19 cellular contexts compared by ENCODE assay signal in genomic region chr3:45610129-45610528, GRCh38. TPM values are rescaled to one million over a fixed set of nuclear protein-coding genes. Genes with fewer than 3 reads are reported as not detected.
DNase-seq lines count a peak whose midpoint lies in the region; ATAC-seq and TF ChIP-seq lines count a peak whose summit lies in the region.
"Had no signal": no experiment of that assay in that cellular context is flagged by ENCODE, and none has a peak within 500 bp of the region (broad histone marks: within the 10 kb centered on the region; RNA-seq: fewer than 3 reads in every experiment).

No MANE protein-coding gene starts in this region.

- ATAC-seq in right cardiac atrium (peak; percentile 60 to 66), GM21529 (IDR thresholded peaks at IDR 0.05; ENCODE audit: unreplicated experiment) (no peak)
- ATAC-seq in stimulated activated effector memory CD8-positive, alpha-beta T cell treated with anti-CD3 and anti-CD28 coated beads, Interleukin-12 subunit alpha, Interleukin-12 subunit beta, amount 100 ng/mL, for 72 hours: no peak
- ATAC-seq: lower lobe of right lung, right lobe of liver had no signal

- H3K27ac ChIP-seq in right cardiac atrium (ENCODE audit: low read length): no peak overlapping the region
- H3K27ac ChIP-seq: lower lobe of right lung, ovary, right lobe of liver had no signal

- H3K4me1 ChIP-seq in right cardiac atrium (ENCODE audit: control insufficient read depth, insufficient read depth, low read length): peaks cover 31% of the 10 kb centered on the region

- H3K4me3 ChIP-seq in astrocyte of the spinal cord (ENCODE audit: low read depth, low read length) (no peak overlapping the region), right cardiac atrium (ENCODE audit: low read length) (no peak overlapping the region)
- H3K4me3 ChIP-seq: lower lobe of right lung, ovary, right lobe of liver had no signal

- H3K9me3 Mint-ChIP-seq in HFFc6: no peaks in the 10 kb centered on the region
- no peaks in the 10 kb centered on the region for H3K9me3 Mint-ChIP-seq in stimulated activated effector memory CD8-positive, alpha-beta T cell treated with anti-CD3 and anti-CD28 coated beads, Interleukin-12 subunit alpha, Interleukin-12 subunit beta, amount 100 ng/mL, for 72 hours
- H3K9me3 Mint-ChIP-seq: activated naive CD4-positive, alpha-beta T cell treated with anti-CD3 and anti-CD28 coated beads, Interleukin-2, amount 10 ng/mL, durations not matched to agents 7 days and 5 days; activated T-cell treated with anti-CD3 and anti-CD28 coated beads, Interleukin-2, amount 50 U/mL, for 24 hours had no signal

- 0 out of 2 replicates have a peak overlapping the region, but pooled peaks have one; percentile 10 for H3K27ac Mint-ChIP-seq in HFFc6
- H3K27ac Mint-ChIP-seq in stimulated activated effector memory CD8-positive, alpha-beta T cell treated with anti-CD3 and anti-CD28 coated beads, Interleukin-12 subunit alpha, Interleukin-12 subunit beta, amount 100 ng/mL, for 72 hours: peak overlapping the region; percentile 86
- H3K27ac Mint-ChIP-seq: activated naive CD4-positive, alpha-beta T cell treated with anti-CD3 and anti-CD28 coated beads, Interleukin-2, amount 10 ng/mL, durations not matched to agents 7 days and 5 days; activated T-cell treated with anti-CD3 and anti-CD28 coated beads, Interleukin-2, amount 50 U/mL, for 24 hours had no signal

- peaks cover 74% of the 10 kb centered on the region for H3K4me1 Mint-ChIP-seq in HFFc6 (ENCODE audit: low read depth)
- peaks cover 62% of the 10 kb centered on the region for H3K4me1 Mint-ChIP-seq in stimulated activated effector memory CD8-positive, alpha-beta T cell treated with anti-CD3 and anti-CD28 coated beads, Interleukin-12 subunit alpha, Interleukin-12 subunit beta, amount 100 ng/mL, for 72 hours

- 67% methylated on average over 5 of the region's 5 CpGs for WGBS in right cardiac atrium

- no peaks in the 10 kb centered on the region for H3K9me3 ChIP-seq in right cardiac atrium (ENCODE audit: control insufficient read depth, low read length)
- H3K9me3 ChIP-seq: lower lobe of right lung, ovary, right lobe of liver had no signal

- peaks cover 6% of the 10 kb centered on the region; the same call in 1 of the 2 replicates for H3K36me3 Mint-ChIP-seq in HFFc6 (ENCODE audit: low read depth)
- H3K36me3 Mint-ChIP-seq in stimulated activated effector memory CD8-positive, alpha-beta T cell treated with anti-CD3 and anti-CD28 coated beads, Interleukin-12 subunit alpha, Interleukin-12 subunit beta, amount 100 ng/mL, for 72 hours: peaks cover 30% of the 10 kb centered on the region

- no peaks in the 10 kb centered on the region for H3K27me3 ChIP-seq in right cardiac atrium (ENCODE audit: control insufficient read depth, insufficient read depth)
- H3K27me3 ChIP-seq: ovary, right lobe of liver had no signal

- no peak overlapping the region for H3K4me3 Mint-ChIP-seq in HFFc6
- no peak overlapping the region for H3K4me3 Mint-ChIP-seq in stimulated activated effector memory CD8-positive, alpha-beta T cell treated with anti-CD3 and anti-CD28 coated beads, Interleukin-12 subunit alpha, Interleukin-12 subunit beta, amount 100 ng/mL, for 72 hours
- H3K4me3 Mint-ChIP-seq: activated naive CD4-positive, alpha-beta T cell treated with anti-CD3 and anti-CD28 coated beads, Interleukin-2, amount 10 ng/mL, durations not matched to agents 7 days and 5 days; activated T-cell treated with anti-CD3 and anti-CD28 coated beads, Interleukin-2, amount 50 U/mL, for 24 hours had no signal

- intact Hi-C loops in right cardiac atrium (cut with DNase I): no loop called here

- H3K27me3 Mint-ChIP-seq in HFFc6 (ENCODE audit: insufficient read depth): no peaks in the 10 kb centered on the region; the same call in 1 of the 2 replicates
- H3K27me3 Mint-ChIP-seq: activated naive CD4-positive, alpha-beta T cell treated with anti-CD3 and anti-CD28 coated beads, Interleukin-2, amount 10 ng/mL, durations not matched to agents 7 days and 5 days; activated T-cell treated with anti-CD3 and anti-CD28 coated beads, Interleukin-2, amount 50 U/mL, for 24 hours had no signal

- DNase-seq in HFFc6: no peak
- DNase-seq in astrocyte of the spinal cord (ENCODE audit: low read depth, low spot score): peak; percentile 35
- DNase-seq in right cardiac atrium: no peak
- no peak for DNase-seq in stimulated activated effector memory CD8-positive, alpha-beta T cell treated with anti-CD3 and anti-CD28 coated beads, Interleukin-12 subunit alpha, Interleukin-12 subunit beta, amount 100 ng/mL, for 72 hours (ENCODE audit: low spot score in 2 of 2)
- no peak for DNase-seq in NAMALWA (ENCODE audit: low spot score)
- DNase-seq in AG08396 (ENCODE audit: low spot score): no peak
- DNase-seq in NCI-H1092 treated with DMSO at 0.1 percent for 48 hours (lab: John Stamatoyannopoulos, UW): no peak
- DNase-seq: activated CD4-positive, alpha-beta T cell treated with anti-CD3 and anti-CD28 coated beads for 1 hour; activated naive CD4-positive, alpha-beta T cell treated with anti-CD3 and anti-CD28 coated beads, Interleukin-2, amount 10 ng/mL, durations not matched to agents 7 days and 5 days; activated T-cell treated with anti-CD3 and anti-CD28 coated beads, Interleukin-2, amount 50 U/mL, for 24 hours; Karpas-422; lower lobe of right lung; NCI-H1105; NCI-H2081; ovary; right lobe of liver; RPMI8226; T-helper 9 cell had no signal

- in situ Hi-C loops in astrocyte of the spinal cord (cut with HindIII; ENCODE audit: low sequenced_read_pairs): no loop called here

- TF ChIP-seq CTCF in HFFc6 (IDR thresholded peaks at IDR 0.05) (no peak), astrocyte of the spinal cord (IDR thresholded peaks at IDR 0.05; ENCODE audit: low read depth, low read length) (no peak)

RNA-seq across cellular contexts. Expression of gene LIMD1, which starts 15.6 kb away (rescaled TPM):
- total RNA-seq in HFFc6 (2021; fragmentation: NEBNext Ultra II Directional; extraction: Animal tissue kit (Norgen Biotek cat#: 25700)): 10 to 100 TPM; 25.0 to 34.8 (median 27.2) TPM
- total RNA-seq in right cardiac atrium: 10 to 100 TPM; 18.6 to 25.4 (median 22.2) TPM
- polyA plus RNA-seq in right cardiac atrium: 8.7 TPM

Comparison
In these comparisons a context has a peak if more than half of its experiments do, and no peak if none do; other contexts are left out.
1. ATAC-seq: peak in right cardiac atrium (2 of 2); none in stimulated activated effector memory CD8-positive, alpha-beta T cell treated with anti-CD3 and anti-CD28 coated beads, Interleukin-12 subunit alpha, Interleukin-12 subunit beta, amount 100 ng/mL, for 72 hours (single experiment) and GM21529 (single experiment).